Comparison of ENCODE assay signal across 27 cellular contexts in the genomic region with DNA sequence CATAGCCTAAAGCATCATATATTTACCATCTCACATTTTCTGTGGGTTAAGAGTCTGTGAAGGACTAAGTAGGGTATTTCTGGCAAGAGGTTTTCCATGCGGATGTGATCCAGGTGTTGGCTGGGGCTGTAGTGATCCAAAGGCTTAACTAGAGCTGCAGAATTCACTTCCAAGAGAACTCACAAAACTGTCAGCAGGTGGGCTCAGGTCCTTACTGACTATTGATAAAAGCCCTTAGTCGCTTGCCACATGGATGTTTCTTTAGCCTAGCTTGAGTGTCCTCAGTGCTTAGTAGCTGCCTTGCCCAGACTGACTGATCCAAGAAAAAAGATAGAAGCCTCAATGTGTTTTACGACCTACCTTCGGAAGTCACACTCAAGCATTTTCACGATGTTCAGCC.
"Had no signal": no experiment of that assay in that cellular context is flagged by ENCODE, and none has a peak within 500 bp of the region (broad histone marks: within the 10 kb centered on the region; RNA-seq: fewer than 3 reads in every experiment).

No MANE protein-coding gene starts in this region.

- H3K36me3 ChIP-seq: breast epithelium, gastrocnemius medialis, pancreas, prostate gland, sigmoid colon, thoracic aorta had no signal

- H3K79me2 ChIP-seq: hepatocyte had no signal

- DNase-seq: activated CD4-positive, alpha-beta memory T cell treated with anti-CD3 and anti-CD28 coated beads, Interleukin-2, amount 10 ng/mL, durations not matched to agents 7 days and 5 days; activated CD4-positive, alpha-beta T cell treated with anti-CD3 and anti-CD28 coated beads for 1 hour; activated CD4-positive, alpha-beta T cell treated with anti-CD3 and anti-CD28 coated beads, Interleukin-2, amount 10 ng/mL, durations not matched to agents 7 days and 5 days; activated T-cell treated with anti-CD3 and anti-CD28 coated beads, Interleukin-2, amount 50 U/mL, for 48 hours; gastrocnemius medialis; left cardiac atrium; left ventricle myocardium superior; naive B cell; nephron progenitor cell; nucleus accumbens; pancreas; retina; sigmoid colon; small intestine; stimulated activated CD4-positive, alpha-beta T cell treated with anti-CD3 and anti-CD28 coated beads, Interleukin-4, amount 100 ng/mL, for 24 hours; T-helper 2 cell; trophoblast cell had no signal

- H3K4me3 ChIP-seq: breast epithelium, gastrocnemius medialis, hepatocyte, pancreas, prostate gland, sigmoid colon, thoracic aorta had no signal

- H3K4me2 ChIP-seq: hepatocyte had no signal

- H3K36me3 Mint-ChIP-seq: activated naive CD4-positive, alpha-beta T cell treated with anti-CD3 and anti-CD28 coated beads, Interleukin-2, amount 50 U/mL, for 72 hours; naive B cell; stimulated activated effector memory CD8-positive, alpha-beta T cell treated with anti-CD3 and anti-CD28 coated beads, Interleukin-12 subunit alpha, Interleukin-12 subunit beta, amount 100 ng/mL, for 72 hours had no signal

- H3K9me3 ChIP-seq: breast epithelium, gastrocnemius medialis, pancreas, prostate gland, sigmoid colon, thoracic aorta had no signal

- H3K4me3 Mint-ChIP-seq: activated CD4-positive, alpha-beta memory T cell treated with anti-CD3 and anti-CD28 coated beads, Interleukin-2, amount 10 ng/mL, durations not matched to agents 7 days and 5 days; activated CD4-positive, alpha-beta T cell treated with anti-CD3 and anti-CD28 coated beads, Interleukin-2, amount 10 ng/mL, durations not matched to agents 7 days and 5 days; central memory CD8-positive, alpha-beta T cell; dendritic cell treated with granulocyte-macrophage colony-stimulating factor and Interleukin-4, amounts not matched to agents 40 ng/mL and 50 ng/mL, for 4 days; naive B cell; nephron progenitor cell; stimulated activated effector memory CD8-positive, alpha-beta T cell treated with anti-CD3 and anti-CD28 coated beads, Interleukin-12 subunit alpha, Interleukin-12 subunit beta, amount 100 ng/mL, for 72 hours; stimulated activated naive CD8-positive, alpha-beta T cell treated with anti-CD3 and anti-CD28 coated beads, Interleukin-15, Interleukin-2, amounts not matched to agents 100 ng/mL and 50 ng/mL, for 24 hours had no signal

- H3K4me1 Mint-ChIP-seq: activated CD4-positive, alpha-beta memory T cell treated with anti-CD3 and anti-CD28 coated beads, Interleukin-2, amount 10 ng/mL, durations not matched to agents 7 days and 5 days; activated CD4-positive, alpha-beta T cell treated with anti-CD3 and anti-CD28 coated beads, Interleukin-2, amount 10 ng/mL, durations not matched to agents 7 days and 5 days; central memory CD8-positive, alpha-beta T cell; naive B cell; stimulated activated effector memory CD8-positive, alpha-beta T cell treated with anti-CD3 and anti-CD28 coated beads, Interleukin-12 subunit alpha, Interleukin-12 subunit beta, amount 100 ng/mL, for 72 hours had no signal

- H3K27me3 Mint-ChIP-seq: activated CD4-positive, alpha-beta memory T cell treated with anti-CD3 and anti-CD28 coated beads, Interleukin-2, amount 10 ng/mL, durations not matched to agents 7 days and 5 days; activated CD4-positive, alpha-beta T cell treated with anti-CD3 and anti-CD28 coated beads, Interleukin-2, amount 10 ng/mL, durations not matched to agents 7 days and 5 days; central memory CD8-positive, alpha-beta T cell; dendritic cell treated with granulocyte-macrophage colony-stimulating factor and Interleukin-4, amounts not matched to agents 40 ng/mL and 50 ng/mL, for 4 days; naive B cell; stimulated activated naive CD8-positive, alpha-beta T cell treated with anti-CD3 and anti-CD28 coated beads, Interleukin-15, Interleukin-2, amounts not matched to agents 100 ng/mL and 50 ng/mL, for 24 hours had no signal

- H3K27me3 ChIP-seq: breast epithelium, gastrocnemius medialis, hepatocyte, pancreas, sigmoid colon had no signal

- H3K27ac Mint-ChIP-seq: activated CD4-positive, alpha-beta memory T cell treated with anti-CD3 and anti-CD28 coated beads, Interleukin-2, amount 10 ng/mL, durations not matched to agents 7 days and 5 days; activated CD4-positive, alpha-beta T cell treated with anti-CD3 and anti-CD28 coated beads, Interleukin-2, amount 10 ng/mL, durations not matched to agents 7 days and 5 days; activated naive CD4-positive, alpha-beta T cell treated with anti-CD3 and anti-CD28 coated beads, Interleukin-2, amount 50 U/mL, for 72 hours; activated T-helper 2 cell treated with anti-CD3 and anti-CD28 coated beads, Interferon-gamma antibody, Interleukin-2, Interleukin-4, amounts not matched to agents 10 μg/mL and 5 μg/mL and 100 μg/mL, durations not matched to agents 14 hours and 24 hours and 36 hours; dendritic cell treated with granulocyte-macrophage colony-stimulating factor and Interleukin-4, amounts not matched to agents 40 ng/mL and 50 ng/mL, for 4 days; naive B cell; nephron progenitor cell; stimulated activated effector memory CD8-positive, alpha-beta T cell treated with anti-CD3 and anti-CD28 coated beads, Interleukin-12 subunit alpha, Interleukin-12 subunit beta, amount 100 ng/mL, for 72 hours; stimulated activated naive CD8-positive, alpha-beta T cell treated with anti-CD3 and anti-CD28 coated beads, Interleukin-15, Interleukin-2, amounts not matched to agents 100 ng/mL and 50 ng/mL, for 24 hours had no signal

- ATAC-seq: activated naive CD4-positive, alpha-beta T cell treated with anti-CD3 and anti-CD28 coated beads, Interleukin-2, amount 50 U/mL, for 72 hours; gastrocnemius medialis; left cardiac atrium; left ventricle myocardium superior; pancreas; stimulated activated effector memory CD8-positive, alpha-beta T cell treated with anti-CD3 and anti-CD28 coated beads, Interleukin-12 subunit alpha, Interleukin-12 subunit beta, amount 100 ng/mL, for 72 hours had no signal

- H3K4me1 ChIP-seq: breast epithelium, gastrocnemius medialis, pancreas, prostate gland, sigmoid colon had no signal

- H3K9me3 Mint-ChIP-seq: activated CD4-positive, alpha-beta T cell treated with anti-CD3 and anti-CD28 coated beads, Interleukin-2, amount 10 ng/mL, durations not matched to agents 7 days and 5 days; activated naive CD4-positive, alpha-beta T cell treated with anti-CD3 and anti-CD28 coated beads, Interleukin-2, amount 50 U/mL, for 72 hours; central memory CD8-positive, alpha-beta T cell; dendritic cell treated with granulocyte-macrophage colony-stimulating factor and Interleukin-4, amounts not matched to agents 40 ng/mL and 50 ng/mL, for 4 days; nephron progenitor cell; stimulated activated effector memory CD8-positive, alpha-beta T cell treated with anti-CD3 and anti-CD28 coated beads, Interleukin-12 subunit alpha, Interleukin-12 subunit beta, amount 100 ng/mL, for 72 hours had no signal

- H2AFZ ChIP-seq: hepatocyte had no signal

- H3K27ac ChIP-seq: breast epithelium, gastrocnemius medialis, hepatocyte, pancreas, prostate gland, sigmoid colon, thoracic aorta had no signal
